In the genomic region with DNA sequence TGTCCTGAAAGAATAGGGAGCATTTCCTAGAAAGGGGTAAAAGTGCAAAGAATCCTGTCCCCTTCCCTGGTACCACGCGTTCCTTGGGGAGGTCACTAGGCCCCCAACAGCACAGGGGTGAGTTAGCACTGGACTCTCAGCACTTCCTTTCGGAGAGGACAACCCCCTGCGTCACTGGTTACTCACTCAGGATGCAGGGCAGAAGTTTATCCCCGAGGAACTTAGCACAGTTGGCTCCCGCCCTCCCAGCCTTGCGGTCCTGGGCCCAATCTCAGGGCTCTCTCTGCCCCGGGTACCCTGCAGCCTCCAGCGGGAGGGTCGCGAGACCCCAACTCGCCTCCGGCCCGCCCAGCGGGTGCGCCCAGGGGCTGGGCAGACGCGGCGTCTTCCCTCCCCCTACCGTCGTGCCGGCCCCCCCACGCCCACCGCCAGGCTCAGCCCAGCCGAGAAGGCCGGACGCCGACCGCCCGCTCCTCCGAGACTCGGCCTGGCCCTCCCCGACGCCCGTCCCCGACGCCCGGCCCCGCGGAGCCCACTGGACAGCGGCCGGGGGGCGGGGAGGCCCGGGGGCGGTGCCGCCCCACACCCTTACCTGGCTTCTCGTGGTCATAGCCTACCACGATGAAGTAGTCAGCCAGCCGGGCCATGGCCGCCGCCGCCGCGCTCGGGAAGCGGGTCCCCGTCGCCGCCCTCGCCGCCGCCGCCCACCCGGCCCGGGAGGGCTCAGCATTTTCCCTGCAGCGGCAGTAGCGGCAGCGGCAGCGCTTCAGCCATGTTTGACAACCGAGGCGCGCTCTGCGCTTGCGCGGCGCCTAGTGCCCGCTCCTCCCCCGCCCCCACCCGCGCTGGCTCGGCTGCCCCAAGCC, we compare ENCODE assay signal across 1 cellular context.
TF ChIP-seq lines count a peak whose summit lies in the region.

SBF2 (minus strand) TSS at position 797 of the 866 bp plus-strand sequence; CDS start at position 647, 150 bp downstream.

TF ChIP-seq in HEK293, 187 proteins besides CTCF, POLR2A, EP300 and RAD21 (continued from another document):
- TF ChIP-seq, protein P1, sequence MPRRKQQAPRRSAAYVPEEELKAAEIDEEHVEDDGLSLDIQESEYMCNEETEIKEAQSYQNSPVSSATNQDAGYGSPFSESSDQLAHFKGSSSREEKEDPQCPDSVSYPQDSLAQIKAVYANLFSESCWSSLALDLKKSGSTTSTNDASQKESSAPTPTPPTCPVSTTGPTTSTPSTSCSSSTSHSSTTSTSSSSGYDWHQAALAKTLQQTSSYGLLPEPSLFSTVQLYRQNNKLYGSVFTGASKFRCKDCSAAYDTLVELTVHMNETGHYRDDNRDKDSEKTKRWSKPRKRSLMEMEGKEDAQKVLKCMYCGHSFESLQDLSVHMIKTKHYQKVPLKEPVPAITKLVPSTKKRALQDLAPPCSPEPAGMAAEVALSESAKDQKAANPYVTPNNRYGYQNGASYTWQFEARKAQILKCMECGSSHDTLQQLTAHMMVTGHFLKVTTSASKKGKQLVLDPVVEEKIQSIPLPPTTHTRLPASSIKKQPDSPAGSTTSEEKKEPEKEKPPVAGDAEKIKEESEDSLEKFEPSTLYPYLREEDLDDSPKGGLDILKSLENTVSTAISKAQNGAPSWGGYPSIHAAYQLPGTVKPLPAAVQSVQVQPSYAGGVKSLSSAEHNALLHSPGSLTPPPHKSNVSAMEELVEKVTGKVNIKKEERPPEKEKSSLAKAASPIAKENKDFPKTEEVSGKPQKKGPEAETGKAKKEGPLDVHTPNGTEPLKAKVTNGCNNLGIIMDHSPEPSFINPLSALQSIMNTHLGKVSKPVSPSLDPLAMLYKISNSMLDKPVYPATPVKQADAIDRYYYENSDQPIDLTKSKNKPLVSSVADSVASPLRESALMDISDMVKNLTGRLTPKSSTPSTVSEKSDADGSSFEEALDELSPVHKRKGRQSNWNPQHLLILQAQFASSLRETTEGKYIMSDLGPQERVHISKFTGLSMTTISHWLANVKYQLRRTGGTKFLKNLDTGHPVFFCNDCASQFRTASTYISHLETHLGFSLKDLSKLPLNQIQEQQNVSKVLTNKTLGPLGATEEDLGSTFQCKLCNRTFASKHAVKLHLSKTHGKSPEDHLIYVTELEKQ (tag by site-specific recombination; IDR thresholded peaks at IDR 0.05; ENCODE audit: borderline replicate concordance), result no peak
- TF ChIP-seq ZNF521 (tag by site-specific recombination; IDR thresholded peaks at IDR 0.05) (no peak), ZSCAN5A (tag by site-specific recombination; IDR thresholded peaks at IDR 0.05) (no peak), ZBTB17 (tag by site-specific recombination; IDR thresholded peaks at IDR 0.05) (peak; percentile 37), ZBTB21 (tag by site-specific recombination; IDR thresholded peaks at IDR 0.05) (peak; percentile 48; the same call in 1 of the 2 replicates), MYNN (tag by site-specific recombination; IDR thresholded peaks at IDR 0.05; ENCODE audit: borderline replicate concordance) (no peak), KLF9 (tag by site-specific recombination; IDR thresholded peaks at IDR 0.05; ENCODE audit: low read depth) (peak; percentile 54; the same call in 1 of the 2 replicates), ZBTB1 (tag by site-specific recombination; IDR thresholded peaks at IDR 0.05) (no peak), ZNF2 (tag by site-specific recombination; IDR thresholded peaks at IDR 0.05) (no peak), SP3 (tag by site-specific recombination; IDR thresholded peaks at IDR 0.05) (peak; percentile 79), ZSCAN30 (tag by site-specific recombination; IDR thresholded peaks at IDR 0.05) (peak; percentile 30; the same call in 1 of the 2 replicates), GLIS2 (tag by site-specific recombination; IDR thresholded peaks at IDR 0.05) (peak; percentile 75), ZFP37 (tag by site-specific recombination; IDR thresholded peaks at IDR 0.05) (0 out of 2 replicates have a peak, but pooled peaks have one; percentile 39), ZNF549 (tag by site-specific recombination; IDR thresholded peaks at IDR 0.05) (no peak), SP2 (tag by site-specific recombination; IDR thresholded peaks at IDR 0.05) (peak; percentile 66), ZNF658 (tag by site-specific recombination; IDR thresholded peaks at IDR 0.05) (no peak), HOXA7 (CRISPR knock-in tag; IDR thresholded peaks at IDR 0.05; ENCODE audit: borderline replicate concordance) (no peak), ZNF19 (tag by site-specific recombination; IDR thresholded peaks at IDR 0.05; ENCODE audit: low read depth) (no peak), MZF1 (tag by site-specific recombination; IDR thresholded peaks at IDR 0.05; ENCODE audit: borderline replicate concordance) (no peak), ZNF488 (tag by site-specific recombination; IDR thresholded peaks at IDR 0.05) (no peak), GLIS1 (tag by site-specific recombination; IDR thresholded peaks at IDR 0.05) (peak; percentile 44), KLF8 (tag by site-specific recombination; IDR thresholded peaks at IDR 0.05) (peak; percentile 60; the same call in 1 of the 2 replicates), YY1 (tag by site-specific recombination; IDR thresholded peaks at IDR 0.05) (no peak), ZNF629 (tag by site-specific recombination; IDR thresholded peaks at IDR 0.05) (peak; percentile 81), TRIM28 (IDR thresholded peaks at IDR 0.05; ENCODE audit: borderline replicate concordance, low read length) (peak; percentile 64; the same call in 1 of the 2 replicates), KLF10 (tag by site-specific recombination; IDR thresholded peaks at IDR 0.05) (0 out of 2 replicates have a peak, but pooled peaks have one; percentile 28), ZNF133 (tag by site-specific recombination; IDR thresholded peaks at IDR 0.05) (no peak), ZBTB8A (tag by site-specific recombination; IDR thresholded peaks at IDR 0.05) (peak; percentile 74), BCL11A (tag by site-specific recombination; IDR thresholded peaks at IDR 0.05; ENCODE audit: low read depth) (no peak), ZSCAN23 (tag by site-specific recombination; IDR thresholded peaks at IDR 0.05) (no peak)
- TF ChIP-seq, protein P2, sequence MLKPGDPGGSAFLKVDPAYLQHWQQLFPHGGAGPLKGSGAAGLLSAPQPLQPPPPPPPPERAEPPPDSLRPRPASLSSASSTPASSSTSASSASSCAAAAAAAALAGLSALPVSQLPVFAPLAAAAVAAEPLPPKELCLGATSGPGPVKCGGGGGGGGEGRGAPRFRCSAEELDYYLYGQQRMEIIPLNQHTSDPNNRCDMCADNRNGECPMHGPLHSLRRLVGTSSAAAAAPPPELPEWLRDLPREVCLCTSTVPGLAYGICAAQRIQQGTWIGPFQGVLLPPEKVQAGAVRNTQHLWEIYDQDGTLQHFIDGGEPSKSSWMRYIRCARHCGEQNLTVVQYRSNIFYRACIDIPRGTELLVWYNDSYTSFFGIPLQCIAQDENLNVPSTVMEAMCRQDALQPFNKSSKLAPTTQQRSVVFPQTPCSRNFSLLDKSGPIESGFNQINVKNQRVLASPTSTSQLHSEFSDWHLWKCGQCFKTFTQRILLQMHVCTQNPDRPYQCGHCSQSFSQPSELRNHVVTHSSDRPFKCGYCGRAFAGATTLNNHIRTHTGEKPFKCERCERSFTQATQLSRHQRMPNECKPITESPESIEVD (tag by site-specific recombination; IDR thresholded peaks at IDR 0.05), result no peak
- TF ChIP-seq, protein P3, sequence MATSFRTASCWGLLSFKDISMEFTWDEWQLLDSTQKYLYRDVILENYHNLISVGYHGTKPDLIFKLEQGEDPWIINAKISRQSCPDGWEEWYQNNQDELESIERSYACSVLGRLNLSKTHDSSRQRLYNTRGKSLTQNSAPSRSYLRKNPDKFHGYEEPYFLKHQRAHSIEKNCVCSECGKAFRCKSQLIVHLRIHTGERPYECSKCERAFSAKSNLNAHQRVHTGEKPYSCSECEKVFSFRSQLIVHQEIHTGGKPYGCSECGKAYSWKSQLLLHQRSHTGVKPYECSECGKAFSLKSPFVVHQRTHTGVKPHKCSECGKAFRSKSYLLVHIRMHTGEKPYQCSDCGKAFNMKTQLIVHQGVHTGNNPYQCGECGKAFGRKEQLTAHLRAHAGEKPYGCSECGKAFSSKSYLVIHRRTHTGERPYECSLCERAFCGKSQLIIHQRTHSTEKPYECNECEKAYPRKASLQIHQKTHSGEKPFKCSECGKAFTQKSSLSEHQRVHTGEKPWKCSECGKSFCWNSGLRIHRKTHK (tag by site-specific recombination; IDR thresholded peaks at IDR 0.05), result no peak
- TF ChIP-seq, protein P4, sequence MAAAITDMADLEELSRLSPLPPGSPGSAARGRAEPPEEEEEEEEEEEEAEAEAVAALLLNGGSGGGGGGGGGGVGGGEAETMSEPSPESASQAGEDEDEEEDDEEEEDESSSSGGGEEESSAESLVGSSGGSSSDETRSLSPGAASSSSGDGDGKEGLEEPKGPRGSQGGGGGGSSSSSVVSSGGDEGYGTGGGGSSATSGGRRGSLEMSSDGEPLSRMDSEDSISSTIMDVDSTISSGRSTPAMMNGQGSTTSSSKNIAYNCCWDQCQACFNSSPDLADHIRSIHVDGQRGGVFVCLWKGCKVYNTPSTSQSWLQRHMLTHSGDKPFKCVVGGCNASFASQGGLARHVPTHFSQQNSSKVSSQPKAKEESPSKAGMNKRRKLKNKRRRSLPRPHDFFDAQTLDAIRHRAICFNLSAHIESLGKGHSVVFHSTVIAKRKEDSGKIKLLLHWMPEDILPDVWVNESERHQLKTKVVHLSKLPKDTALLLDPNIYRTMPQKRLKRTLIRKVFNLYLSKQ (tag by site-specific recombination; IDR thresholded peaks at IDR 0.05; ENCODE audit: borderline replicate concordance), result no peak
- TF ChIP-seq, protein P5, sequence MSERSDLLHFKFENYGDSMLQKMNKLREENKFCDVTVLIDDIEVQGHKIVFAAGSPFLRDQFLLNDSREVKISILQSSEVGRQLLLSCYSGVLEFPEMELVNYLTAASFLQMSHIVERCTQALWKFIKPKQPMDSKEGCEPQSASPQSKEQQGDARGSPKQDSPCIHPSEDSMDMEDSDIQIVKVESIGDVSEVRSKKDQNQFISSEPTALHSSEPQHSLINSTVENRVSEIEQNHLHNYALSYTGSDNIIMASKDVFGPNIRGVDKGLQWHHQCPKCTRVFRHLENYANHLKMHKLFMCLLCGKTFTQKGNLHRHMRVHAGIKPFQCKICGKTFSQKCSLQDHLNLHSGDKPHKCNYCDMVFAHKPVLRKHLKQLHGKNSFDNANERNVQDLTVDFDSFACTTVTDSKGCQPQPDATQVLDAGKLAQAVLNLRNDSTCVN (tag by site-specific recombination; optimal IDR thresholded peaks at IDR 0.05), result peak; percentile 27
- TF ChIP-seq, protein P6, sequence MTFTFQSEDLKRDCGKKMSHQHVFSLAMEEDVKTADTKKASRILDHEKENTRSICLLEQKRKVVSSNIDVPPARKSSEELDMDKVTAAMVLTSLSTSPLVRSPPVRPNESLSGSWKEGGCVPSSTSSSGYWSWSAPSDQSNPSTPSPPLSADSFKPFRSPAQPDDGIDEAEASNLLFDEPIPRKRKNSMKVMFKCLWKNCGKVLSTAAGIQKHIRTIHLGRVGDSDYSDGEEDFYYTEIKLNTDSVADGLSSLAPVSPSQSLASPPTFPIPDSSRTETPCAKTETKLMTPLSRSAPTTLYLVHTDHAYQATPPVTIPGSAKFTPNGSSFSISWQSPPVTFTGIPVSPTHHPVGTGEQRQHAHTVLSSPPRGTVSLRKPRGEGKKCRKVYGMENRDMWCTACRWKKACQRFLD (tag by site-specific recombination; IDR thresholded peaks at IDR 0.05), result no peak
- TF ChIP-seq, protein P7, sequence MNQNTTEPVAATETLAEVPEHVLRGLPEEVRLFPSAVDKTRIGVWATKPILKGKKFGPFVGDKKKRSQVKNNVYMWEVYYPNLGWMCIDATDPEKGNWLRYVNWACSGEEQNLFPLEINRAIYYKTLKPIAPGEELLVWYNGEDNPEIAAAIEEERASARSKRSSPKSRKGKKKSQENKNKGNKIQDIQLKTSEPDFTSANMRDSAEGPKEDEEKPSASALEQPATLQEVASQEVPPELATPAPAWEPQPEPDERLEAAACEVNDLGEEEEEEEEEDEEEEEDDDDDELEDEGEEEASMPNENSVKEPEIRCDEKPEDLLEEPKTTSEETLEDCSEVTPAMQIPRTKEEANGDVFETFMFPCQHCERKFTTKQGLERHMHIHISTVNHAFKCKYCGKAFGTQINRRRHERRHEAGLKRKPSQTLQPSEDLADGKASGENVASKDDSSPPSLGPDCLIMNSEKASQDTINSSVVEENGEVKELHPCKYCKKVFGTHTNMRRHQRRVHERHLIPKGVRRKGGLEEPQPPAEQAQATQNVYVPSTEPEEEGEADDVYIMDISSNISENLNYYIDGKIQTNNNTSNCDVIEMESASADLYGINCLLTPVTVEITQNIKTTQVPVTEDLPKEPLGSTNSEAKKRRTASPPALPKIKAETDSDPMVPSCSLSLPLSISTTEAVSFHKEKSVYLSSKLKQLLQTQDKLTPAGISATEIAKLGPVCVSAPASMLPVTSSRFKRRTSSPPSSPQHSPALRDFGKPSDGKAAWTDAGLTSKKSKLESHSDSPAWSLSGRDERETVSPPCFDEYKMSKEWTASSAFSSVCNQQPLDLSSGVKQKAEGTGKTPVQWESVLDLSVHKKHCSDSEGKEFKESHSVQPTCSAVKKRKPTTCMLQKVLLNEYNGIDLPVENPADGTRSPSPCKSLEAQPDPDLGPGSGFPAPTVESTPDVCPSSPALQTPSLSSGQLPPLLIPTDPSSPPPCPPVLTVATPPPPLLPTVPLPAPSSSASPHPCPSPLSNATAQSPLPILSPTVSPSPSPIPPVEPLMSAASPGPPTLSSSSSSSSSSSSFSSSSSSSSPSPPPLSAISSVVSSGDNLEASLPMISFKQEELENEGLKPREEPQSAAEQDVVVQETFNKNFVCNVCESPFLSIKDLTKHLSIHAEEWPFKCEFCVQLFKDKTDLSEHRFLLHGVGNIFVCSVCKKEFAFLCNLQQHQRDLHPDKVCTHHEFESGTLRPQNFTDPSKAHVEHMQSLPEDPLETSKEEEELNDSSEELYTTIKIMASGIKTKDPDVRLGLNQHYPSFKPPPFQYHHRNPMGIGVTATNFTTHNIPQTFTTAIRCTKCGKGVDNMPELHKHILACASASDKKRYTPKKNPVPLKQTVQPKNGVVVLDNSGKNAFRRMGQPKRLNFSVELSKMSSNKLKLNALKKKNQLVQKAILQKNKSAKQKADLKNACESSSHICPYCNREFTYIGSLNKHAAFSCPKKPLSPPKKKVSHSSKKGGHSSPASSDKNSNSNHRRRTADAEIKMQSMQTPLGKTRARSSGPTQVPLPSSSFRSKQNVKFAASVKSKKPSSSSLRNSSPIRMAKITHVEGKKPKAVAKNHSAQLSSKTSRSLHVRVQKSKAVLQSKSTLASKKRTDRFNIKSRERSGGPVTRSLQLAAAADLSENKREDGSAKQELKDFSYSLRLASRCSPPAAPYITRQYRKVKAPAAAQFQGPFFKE (tag by site-specific recombination; IDR thresholded peaks at IDR 0.05; ENCODE audit: borderline replicate concordance), result no peak
